Comparison of ENCODE assay signal across 22 cellular contexts in genomic region chr21:19420607-19421006, GRCh38.
DNase-seq lines count a peak whose midpoint lies in the region; ATAC-seq and TF ChIP-seq lines count a peak whose summit lies in the region.
"Had no signal": no experiment of that assay in that cellular context is flagged by ENCODE, and none has a peak within 500 bp of the region (broad histone marks: within the 10 kb centered on the region; RNA-seq: fewer than 3 reads in every experiment).

No MANE protein-coding gene starts in this region.

- H3K79me2 ChIP-seq in hepatocyte = no peaks in the 10 kb centered on the region

- peak overlapping the region; percentile 77 for H3K27ac Mint-ChIP-seq in osteocyte (ENCODE audit: unreplicated experiment)
- H3K27ac Mint-ChIP-seq: HFFc6 had no signal

- no peaks in the 10 kb centered on the region for H3K36me3 Mint-ChIP-seq in osteocyte (ENCODE audit: unreplicated experiment)

- H3K4me2 ChIP-seq in BLaER1 (peak overlapping the region; percentile 35), hepatocyte (no peak overlapping the region)

- H3K4me1 ChIP-seq in BLaER1 = peaks cover 10% of the 10 kb centered on the region
- H3K4me1 ChIP-seq in hepatocyte (ENCODE audit: insufficient read depth) = no peaks in the 10 kb centered on the region
- H3K4me1 ChIP-seq: HAP-1 had no signal

- H3K9me3 ChIP-seq in BLaER1 (peaks cover 15% of the 10 kb centered on the region), hepatocyte (ENCODE audit: low read depth) (no peaks in the 10 kb centered on the region)
- H3K9me3 ChIP-seq: HAP-1, MG63 had no signal

- no peak overlapping the region for H3K9ac ChIP-seq in BLaER1
- H3K9ac ChIP-seq: GM23248 had no signal

- 48% methylated on average over 3 of the region's 3 CpGs for WGBS in hepatocyte (ENCODE audit: low lambda C conversion rate, missing lambda C conversion rate)

- ATAC-seq in omental fat pad (ENCODE audit: low FRiP score) = no peak

- no peak overlapping the region for H3K4me3 ChIP-seq in BLaER1
- no peak overlapping the region for H3K4me3 ChIP-seq in hepatocyte
- H3K4me3 ChIP-seq: GM23248, HAP-1, MG63 had no signal

- DNase-seq in NCI-H460 (ENCODE audit: extremely low read depth, low read depth) (peak; percentile 6), hepatocyte (ENCODE audit: low spot score) (peak; percentile 32), osteocyte (ENCODE audit: extremely low spot score, unreplicated experiment) (no peak), omental fat pad (ENCODE audit: low spot score) (no peak), DMS53 (lab: John Stamatoyannopoulos, UW) (no peak), DMS 273 (lab: John Stamatoyannopoulos, UW; ENCODE audit: unreplicated experiment) (no peak)
- DNase-seq: Calu3; GM23248; HFFc6; IMR-90; KG1; MG63; NCI-H2029; NCI-H226; NCI-H510A treated with DMSO at 0.1 percent for 48 hours; NCI-H748 treated with DMSO at 0.1 percent for 48 hours; NK-92 treated with Interleukin-12 subunit alpha and Interleukin-12 subunit beta, amount 100 ng/mL, for 24 hours; SHP77; T-helper 1 cell had no signal

- H3K27me3 ChIP-seq in BLaER1 (no peaks in the 10 kb centered on the region), hepatocyte (no peaks in the 10 kb centered on the region)
- H3K27me3 ChIP-seq: MG63 had no signal

- H3K9me3 Mint-ChIP-seq in osteocyte (ENCODE audit: unreplicated experiment) = peaks cover 8% of the 10 kb centered on the region

- H3K4me1 Mint-ChIP-seq in osteocyte (ENCODE audit: unreplicated experiment) = peaks cover 14% of the 10 kb centered on the region

- TF ChIP-seq CTCF in hepatocyte (IDR thresholded peaks at IDR 0.05; ENCODE audit: poor library complexity) (no peak), osteocyte (IDR thresholded peaks at IDR 0.05) (no peak), omental fat pad (IDR thresholded peaks at IDR 0.05) (no peak)

- H3K9me2 ChIP-seq in hepatocyte (replicated peaks; ENCODE audit: insufficient read depth) = no peaks in the 10 kb centered on the region

- no peaks in the 10 kb centered on the region for H4K20me1 ChIP-seq in BLaER1
- H4K20me1 ChIP-seq in hepatocyte (ENCODE audit: insufficient read depth, poor library complexity, severe bottlenecking) = no peaks in the 10 kb centered on the region

- no peak overlapping the region for H2AFZ ChIP-seq in hepatocyte
- H2AFZ ChIP-seq: GM23248 had no signal

- no peaks in the 10 kb centered on the region for H3K27me3 Mint-ChIP-seq in osteocyte (ENCODE audit: unreplicated experiment)

- H3K36me3 ChIP-seq in BLaER1 (no peaks in the 10 kb centered on the region), hepatocyte (replicated peaks; ENCODE audit: insufficient read depth, low read depth) (no peaks in the 10 kb centered on the region)
- H3K36me3 ChIP-seq: HAP-1, MG63 had no signal

- H3K4me3 Mint-ChIP-seq in osteocyte (ENCODE audit: unreplicated experiment) = no peak overlapping the region
- H3K4me3 Mint-ChIP-seq: HFFc6 had no signal

- no peak overlapping the region for H3K27ac ChIP-seq in BLaER1
- H3K27ac ChIP-seq in hepatocyte = peak overlapping the region; percentile 66
- H3K27ac ChIP-seq: GM23248, RWPE1 had no signal

Comparison
In these comparisons a context has a peak if more than half of its experiments do, and no peak if none do; other contexts are left out.
1. DNase-seq: peak in NCI-H460 (single experiment) and hepatocyte (single experiment); none in osteocyte (single experiment), omental fat pad (single experiment), DMS53 (single experiment) and DMS 273 (single experiment).